Comparison of ENCODE assay signal across 12 cellular contexts in the genomic region with DNA sequence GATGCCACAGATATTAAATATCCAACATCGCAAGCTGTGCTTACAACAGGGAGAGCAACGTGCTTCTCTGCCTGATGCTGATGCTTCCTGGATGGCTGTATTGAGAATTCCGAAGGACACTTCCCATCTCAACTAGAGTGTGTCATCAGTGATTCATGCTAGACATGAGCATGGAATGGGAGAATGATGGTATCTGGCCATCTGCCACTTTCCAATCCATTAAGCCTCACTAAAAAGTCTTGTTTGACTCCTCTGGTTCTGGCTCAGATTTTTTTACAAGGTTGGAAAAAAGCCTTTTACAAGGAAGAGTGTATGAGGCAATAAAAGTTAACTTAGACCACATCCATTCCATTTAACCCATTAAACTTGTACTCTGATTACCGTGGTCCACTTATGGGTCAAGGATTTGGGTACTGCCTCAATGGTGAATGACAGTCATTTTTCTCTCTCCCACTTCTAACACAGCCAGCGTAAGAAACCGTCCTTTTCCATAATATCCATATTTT.
DNase-seq lines count a peak whose midpoint lies in the region; ATAC-seq and TF ChIP-seq lines count a peak whose summit lies in the region.
"Had no signal": no experiment of that assay in that cellular context is flagged by ENCODE, and none has a peak within 500 bp of the region (broad histone marks: within the 10 kb centered on the region; RNA-seq: fewer than 3 reads in every experiment).

No MANE protein-coding gene starts in this region.

- H3K36me3 ChIP-seq in HEK293 (ENCODE audit: control insufficient read depth in 2 of 2, insufficient read depth in 1 of 2, low read length in 2 of 2) = no peaks in the 10 kb centered on the region
- no peaks in the 10 kb centered on the region for H3K36me3 ChIP-seq in hepatocyte (replicated peaks; ENCODE audit: insufficient read depth, low read depth)
- H3K36me3 ChIP-seq: upper lobe of left lung had no signal

- H3K4me2 ChIP-seq in hepatocyte = peak overlapping the region; percentile 24
- H3K4me2 ChIP-seq: BLaER1 treated with 17β-estradiol and CSF1 and Interleukin-3, amounts not matched to agents 10 nM and 100 nM had no signal

- H3K27ac ChIP-seq in HEK293 (ENCODE audit: extremely low read depth, low read depth, low read length) (no peak overlapping the region), hepatocyte (peak overlapping the region; percentile 58)
- H3K27ac ChIP-seq: BLaER1 treated with 17β-estradiol and CSF1 and Interleukin-3, amounts not matched to agents 10 nM and 100 nM; upper lobe of left lung had no signal

- POLR2A ChIA-PET in HEK293 (lab: Yijun Ruan, JAX) = no interaction called here

- DNase-seq in 8988T (peak; percentile 45), amniotic epithelial cell (ENCODE audit: low read depth) (peak; percentile 99), hepatocyte (ENCODE audit: low spot score) (peak; percentile 82), MV-4-11 (lab: John Stamatoyannopoulos, UW) (no peak)
- DNase-seq: activated effector memory CD4-positive, alpha-beta T cell treated with anti-CD3 and anti-CD28 coated beads, Interleukin-2, amount 50 U/mL, for 16 hours; stimulated activated CD4-positive, alpha-beta T cell treated with anti-CD3 and anti-CD28 coated beads, Interleukin-4, amount 100 ng/mL, for 24 hours; upper lobe of left lung had no signal

- ATAC-seq in GM18907 (IDR thresholded peaks at IDR 0.05; ENCODE audit: unreplicated experiment) (no peak), GM21737 (IDR thresholded peaks at IDR 0.05; ENCODE audit: unreplicated experiment) (no peak), HG02623 (IDR thresholded peaks at IDR 0.05; ENCODE audit: unreplicated experiment) (no peak)

- no peaks in the 10 kb centered on the region for H3K79me2 ChIP-seq in hepatocyte

- no peak overlapping the region for H2AFZ ChIP-seq in hepatocyte

- H3K4me3 ChIP-seq in HEK293 (ENCODE audit: low read depth, low read length) (no peak overlapping the region), hepatocyte (no peak overlapping the region)
- H3K4me3 ChIP-seq: BLaER1 treated with 17β-estradiol and CSF1 and Interleukin-3, amounts not matched to agents 10 nM and 100 nM; upper lobe of left lung had no signal

- H3K9me3 ChIP-seq in HEK293 (ENCODE audit: control insufficient read depth, insufficient read depth, low read depth, low read length) (no peaks in the 10 kb centered on the region), hepatocyte (ENCODE audit: low read depth) (no peaks in the 10 kb centered on the region)
- H3K9me3 ChIP-seq: BLaER1 treated with 17β-estradiol and CSF1 and Interleukin-3, amounts not matched to agents 10 nM and 100 nM; upper lobe of left lung had no signal

- CTCF ChIA-PET in HEK293 (lab: Yijun Ruan, JAX) = interaction anchor here (0.6 to 2.0 kb wide), 4 partner anchors 14 to 434 kb away, joined by 3 to 9 read pairs (median 4); no protein-coding TSS in a partner anchor

- TF ChIP-seq CTCF in HEK293 (tag by site-specific recombination; IDR thresholded peaks at IDR 0.05) = no peak
- no peak for TF ChIP-seq CTCF in hepatocyte (IDR thresholded peaks at IDR 0.05; ENCODE audit: poor library complexity)

- WGBS in hepatocyte (ENCODE audit: low lambda C conversion rate, missing lambda C conversion rate) = 49% methylated on average over 6 of the region's 6 CpGs

- H3K9me2 ChIP-seq in hepatocyte (replicated peaks; ENCODE audit: insufficient read depth) = no peaks in the 10 kb centered on the region

- H3K4me1 ChIP-seq in HEK293 (ENCODE audit: control insufficient read depth, insufficient read depth, low read length) (no peaks in the 10 kb centered on the region), hepatocyte (ENCODE audit: insufficient read depth) (peaks cover 13% of the 10 kb centered on the region)
- H3K4me1 ChIP-seq: upper lobe of left lung had no signal

- no peaks in the 10 kb centered on the region for H4K20me1 ChIP-seq in hepatocyte (ENCODE audit: insufficient read depth, poor library complexity, severe bottlenecking)
- H4K20me1 ChIP-seq: BLaER1 treated with 17β-estradiol and CSF1 and Interleukin-3, amounts not matched to agents 10 nM and 100 nM had no signal

- H3K27me3 ChIP-seq in hepatocyte = no peaks in the 10 kb centered on the region
- H3K27me3 ChIP-seq: BLaER1 treated with 17β-estradiol and CSF1 and Interleukin-3, amounts not matched to agents 10 nM and 100 nM; upper lobe of left lung had no signal

TF ChIP-seq in HEK293, 187 proteins besides CTCF, POLR2A, EP300 and RAD21 (continues in another document):
- TF ChIP-seq PRDM1 (tag by site-specific recombination; IDR thresholded peaks at IDR 0.05) (peak; percentile 62; the same call in 1 of the 2 replicates), ZNF2 (tag by site-specific recombination; IDR thresholded peaks at IDR 0.05) (no peak), ZNF837 (tag by site-specific recombination; IDR thresholded peaks at IDR 0.05) (no peak), ZFP41 (tag by site-specific recombination; IDR thresholded peaks at IDR 0.05; ENCODE audit: borderline replicate concordance) (no peak), ZNF600 (tag by site-specific recombination; IDR thresholded peaks at IDR 0.05) (peak; percentile 77), ZNF239 (tag by site-specific recombination; IDR thresholded peaks at IDR 0.05) (no peak; the same call in 1 of the 2 replicates), ZEB2 (tag by site-specific recombination; IDR thresholded peaks at IDR 0.05) (peak; percentile 97), HOXC10 (CRISPR knock-in tag; IDR thresholded peaks at IDR 0.05) (no peak)
- TF ChIP-seq, protein P1, sequence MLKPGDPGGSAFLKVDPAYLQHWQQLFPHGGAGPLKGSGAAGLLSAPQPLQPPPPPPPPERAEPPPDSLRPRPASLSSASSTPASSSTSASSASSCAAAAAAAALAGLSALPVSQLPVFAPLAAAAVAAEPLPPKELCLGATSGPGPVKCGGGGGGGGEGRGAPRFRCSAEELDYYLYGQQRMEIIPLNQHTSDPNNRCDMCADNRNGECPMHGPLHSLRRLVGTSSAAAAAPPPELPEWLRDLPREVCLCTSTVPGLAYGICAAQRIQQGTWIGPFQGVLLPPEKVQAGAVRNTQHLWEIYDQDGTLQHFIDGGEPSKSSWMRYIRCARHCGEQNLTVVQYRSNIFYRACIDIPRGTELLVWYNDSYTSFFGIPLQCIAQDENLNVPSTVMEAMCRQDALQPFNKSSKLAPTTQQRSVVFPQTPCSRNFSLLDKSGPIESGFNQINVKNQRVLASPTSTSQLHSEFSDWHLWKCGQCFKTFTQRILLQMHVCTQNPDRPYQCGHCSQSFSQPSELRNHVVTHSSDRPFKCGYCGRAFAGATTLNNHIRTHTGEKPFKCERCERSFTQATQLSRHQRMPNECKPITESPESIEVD (tag by site-specific recombination; IDR thresholded peaks at IDR 0.05) = peak; percentile 99
- TF ChIP-seq, protein P2, sequence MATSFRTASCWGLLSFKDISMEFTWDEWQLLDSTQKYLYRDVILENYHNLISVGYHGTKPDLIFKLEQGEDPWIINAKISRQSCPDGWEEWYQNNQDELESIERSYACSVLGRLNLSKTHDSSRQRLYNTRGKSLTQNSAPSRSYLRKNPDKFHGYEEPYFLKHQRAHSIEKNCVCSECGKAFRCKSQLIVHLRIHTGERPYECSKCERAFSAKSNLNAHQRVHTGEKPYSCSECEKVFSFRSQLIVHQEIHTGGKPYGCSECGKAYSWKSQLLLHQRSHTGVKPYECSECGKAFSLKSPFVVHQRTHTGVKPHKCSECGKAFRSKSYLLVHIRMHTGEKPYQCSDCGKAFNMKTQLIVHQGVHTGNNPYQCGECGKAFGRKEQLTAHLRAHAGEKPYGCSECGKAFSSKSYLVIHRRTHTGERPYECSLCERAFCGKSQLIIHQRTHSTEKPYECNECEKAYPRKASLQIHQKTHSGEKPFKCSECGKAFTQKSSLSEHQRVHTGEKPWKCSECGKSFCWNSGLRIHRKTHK (tag by site-specific recombination; IDR thresholded peaks at IDR 0.05) = no peak
- TF ChIP-seq, protein P3, sequence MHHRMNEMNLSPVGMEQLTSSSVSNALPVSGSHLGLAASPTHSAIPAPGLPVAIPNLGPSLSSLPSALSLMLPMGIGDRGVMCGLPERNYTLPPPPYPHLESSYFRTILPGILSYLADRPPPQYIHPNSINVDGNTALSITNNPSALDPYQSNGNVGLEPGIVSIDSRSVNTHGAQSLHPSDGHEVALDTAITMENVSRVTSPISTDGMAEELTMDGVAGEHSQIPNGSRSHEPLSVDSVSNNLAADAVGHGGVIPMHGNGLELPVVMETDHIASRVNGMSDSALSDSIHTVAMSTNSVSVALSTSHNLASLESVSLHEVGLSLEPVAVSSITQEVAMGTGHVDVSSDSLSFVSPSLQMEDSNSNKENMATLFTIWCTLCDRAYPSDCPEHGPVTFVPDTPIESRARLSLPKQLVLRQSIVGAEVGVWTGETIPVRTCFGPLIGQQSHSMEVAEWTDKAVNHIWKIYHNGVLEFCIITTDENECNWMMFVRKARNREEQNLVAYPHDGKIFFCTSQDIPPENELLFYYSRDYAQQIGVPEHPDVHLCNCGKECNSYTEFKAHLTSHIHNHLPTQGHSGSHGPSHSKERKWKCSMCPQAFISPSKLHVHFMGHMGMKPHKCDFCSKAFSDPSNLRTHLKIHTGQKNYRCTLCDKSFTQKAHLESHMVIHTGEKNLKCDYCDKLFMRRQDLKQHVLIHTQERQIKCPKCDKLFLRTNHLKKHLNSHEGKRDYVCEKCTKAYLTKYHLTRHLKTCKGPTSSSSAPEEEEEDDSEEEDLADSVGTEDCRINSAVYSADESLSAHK (tag by site-specific recombination; IDR thresholded peaks at IDR 0.05) = peak; percentile 91
